Comparison of ENCODE assay signal across 8 cellular contexts in genomic region chr16:81711609-81712329, GRCh38.
DNase-seq lines count a peak whose midpoint lies in the region; ATAC-seq and TF ChIP-seq lines count a peak whose summit lies in the region.

No MANE protein-coding gene starts in this region.

- H3K4me3 Mint-ChIP-seq in CD8-positive, alpha-beta T cell: no peak overlapping the region
- peak overlapping the region; percentile 36 for H3K4me3 Mint-ChIP-seq in neural crest cell

- no peak for DNase-seq in CD8-positive, alpha-beta T cell
- DNase-seq in MV-4-11 (lab: John Stamatoyannopoulos, UW) (peak; percentile 57), choroid plexus epithelial cell (ENCODE audit: low read depth) (peak; percentile 99), neural crest cell (ENCODE audit: low read depth, low spot score) (peak; percentile 30), NCI-H510A (lab: John Stamatoyannopoulos, UW) (no peak), cardiac septum (ENCODE audit: low spot score) (no peak), left colon (no peak)
- DNase-seq in activated CD8-positive, alpha-beta memory T cell treated with anti-CD3 and anti-CD28 coated beads, Interleukin-2, amount 50 U/mL, for 4 hours: no peak

- POLR2A ChIA-PET in CD8-positive, alpha-beta T cell (lab: Charles Lee): no interaction called here

- no peak overlapping the region for H3K27ac ChIP-seq in CD8-positive, alpha-beta T cell (ENCODE audit: low read depth, low read length)

- H3K36me3 ChIP-seq in CD8-positive, alpha-beta T cell (ENCODE audit: insufficient read depth, low read length): no peaks in the 10 kb centered on the region

- H3K27me3 ChIP-seq in CD8-positive, alpha-beta T cell (ENCODE audit: insufficient read depth, low read length): no peaks in the 10 kb centered on the region

- no peak for ATAC-seq in CD8-positive, alpha-beta T cell
- ATAC-seq in left colon: no peak

- peaks cover 15% of the 10 kb centered on the region for H3K4me1 ChIP-seq in CD8-positive, alpha-beta T cell (ENCODE audit: insufficient read depth, low read length)

- peaks cover 36% of the 10 kb centered on the region for H3K36me3 Mint-ChIP-seq in CD8-positive, alpha-beta T cell
- H3K36me3 Mint-ChIP-seq in neural crest cell (ENCODE audit: low read depth): peaks cover 6% of the 10 kb centered on the region

- H3K27ac Mint-ChIP-seq in CD8-positive, alpha-beta T cell: peak overlapping the region; percentile 67
- H3K27ac Mint-ChIP-seq in neural crest cell (ENCODE audit: unreplicated experiment): peak overlapping the region; percentile 64

- CTCF ChIA-PET in CD8-positive, alpha-beta T cell (lab: Charles Lee): interaction anchor here (1.0 to 1.2 kb wide), 3 partner anchors 25 to 450 kb away, joined by 3 to 4 read pairs (median 3); no protein-coding TSS in a partner anchor

- no peak for TF ChIP-seq CTCF in CD8-positive, alpha-beta T cell (IDR thresholded peaks at IDR 0.05)
- peak; percentile 11 for TF ChIP-seq CTCF in choroid plexus epithelial cell (conservative IDR thresholded peaks at IDR 0.05; ENCODE audit: low read depth, low read length)
- TF ChIP-seq CTCF in neural crest cell (conservative IDR thresholded peaks at IDR 0.05): no peak

- H3K4me1 Mint-ChIP-seq in CD8-positive, alpha-beta T cell (ENCODE audit: low read depth): peaks cover 24% of the 10 kb centered on the region
- peaks cover 41% of the 10 kb centered on the region for H3K4me1 Mint-ChIP-seq in neural crest cell

- no peaks in the 10 kb centered on the region for H3K9me3 Mint-ChIP-seq in CD8-positive, alpha-beta T cell
- no peaks in the 10 kb centered on the region for H3K9me3 Mint-ChIP-seq in neural crest cell

- H3K27me3 Mint-ChIP-seq in CD8-positive, alpha-beta T cell (ENCODE audit: low read depth): no peaks in the 10 kb centered on the region
- peaks cover 3% of the 10 kb centered on the region for H3K27me3 Mint-ChIP-seq in neural crest cell (ENCODE audit: low read depth)

- intact Hi-C loops in CD8-positive, alpha-beta T cell (cut with DNase I, micrococcal nuclease): no loop called here
- intact Hi-C loops in cardiac septum (cut with DNase I) (no loop called here), left colon (cut with DNase I, micrococcal nuclease) (no loop called here)

- no peaks in the 10 kb centered on the region for H3K9me3 ChIP-seq in CD8-positive, alpha-beta T cell (ENCODE audit: low read length)

- H3K4me3 ChIP-seq in CD8-positive, alpha-beta T cell (ENCODE audit: low read depth, low read length): no peak overlapping the region
- H3K4me3 ChIP-seq in choroid plexus epithelial cell (ENCODE audit: low read depth, low read length): no peak overlapping the region

Comparison
In these comparisons a context has a peak if more than half of its experiments do, and no peak if none do; other contexts are left out.
1. DNase-seq: peak in MV-4-11 (single experiment), choroid plexus epithelial cell (single experiment) and neural crest cell (single experiment); none in CD8-positive, alpha-beta T cell (0 of 7), NCI-H510A (single experiment), activated CD8-positive, alpha-beta memory T cell treated with anti-CD3 and anti-CD28 coated beads, Interleukin-2, amount 50 U/mL, for 4 hours (single experiment), cardiac septum (single experiment) and left colon (0 of 2).